17 cellular contexts compared by ENCODE assay signal in genomic region chr1:247442164-247442563, GRCh38. TPM values are rescaled to one million over a fixed set of nuclear protein-coding genes. Genes with fewer than 3 reads are reported as not detected.
DNase-seq lines count a peak whose midpoint lies in the region; FAIRE-seq and TF ChIP-seq lines count a peak whose summit lies in the region.
"Had no signal": no experiment of that assay in that cellular context is flagged by ENCODE, and none has a peak within 500 bp of the region (broad histone marks: within the 10 kb centered on the region; RNA-seq: fewer than 3 reads in every experiment).

No MANE protein-coding gene starts in this region.

- H3K9me3 ChIP-seq in iPS-20b (ENCODE audit: insufficient read depth, low read depth, low read length) (no peaks in the 10 kb centered on the region), neutrophil (no peaks in the 10 kb centered on the region), prostate gland (no peaks in the 10 kb centered on the region)
- H3K9me3 ChIP-seq: Caco-2 had no signal

- intact Hi-C loops in prostate gland (cut with DNase I) = no loop called here

- H3K4me3 ChIP-seq in iPS-20b (ENCODE audit: low read length) = 0 out of 2 replicates have a peak overlapping the region, but pooled peaks have one; percentile 23
- no peak overlapping the region for H3K4me3 ChIP-seq in neutrophil (ENCODE audit: low read depth in 1 of 2, low read length in 1 of 2)
- no peak overlapping the region for H3K4me3 ChIP-seq in prostate gland
- H3K4me3 ChIP-seq: BLaER1 treated with 17β-estradiol and CSF1 and Interleukin-3, amounts not matched to agents 10 nM and 100 nM had no signal

- no peaks in the 10 kb centered on the region for H3K36me3 ChIP-seq in iPS-20b (ENCODE audit: insufficient read depth, low read depth, low read length)
- peaks cover 16% of the 10 kb centered on the region for H3K36me3 ChIP-seq in neutrophil
- H3K36me3 ChIP-seq in prostate gland = no peaks in the 10 kb centered on the region

- no peaks in the 10 kb centered on the region; the same call in 1 of the 2 replicates for H3K4me1 ChIP-seq in iPS-20b (ENCODE audit: insufficient read depth, low read length)
- H3K4me1 ChIP-seq in neutrophil (ENCODE audit: control insufficient read depth in 1 of 2, insufficient read depth in 1 of 2, low read depth in 1 of 2, low read length in 1 of 2) = peaks cover 67 to 70% of the 10 kb centered on the region in 2 experiments
- H3K4me1 ChIP-seq in prostate gland (replicated peaks) = no peaks in the 10 kb centered on the region
- H3K4me1 ChIP-seq: Caco-2 had no signal

- DNase-seq in G401 (ENCODE audit: low spot score) (peak; percentile 83), cerebellar cortex (ENCODE audit: low spot score) (peak; percentile 77), mesenteric fat pad (ENCODE audit: low spot score) (no peak), urothelium cell line (ENCODE audit: low spot score) (no peak), NCI-H526 treated with DMSO at 0.1 percent for 48 hours (lab: John Stamatoyannopoulos, UW) (no peak), prostate gland (ENCODE audit: low spot score) (no peak)
- DNase-seq: Caco-2; CD4-positive, CD25-positive, alpha-beta regulatory T cell; GDM1; H9 had no signal

- H3K27ac ChIP-seq in iPS-20b (ENCODE audit: low read length) = no peak overlapping the region
- H3K27ac ChIP-seq in neutrophil = peak overlapping the region; percentile 82
- H3K27ac ChIP-seq in prostate gland = no peak overlapping the region

- no peak for TF ChIP-seq CTCF in neutrophil (IDR thresholded peaks at IDR 0.05)
- no peak for TF ChIP-seq CTCF in prostate gland (IDR thresholded peaks at IDR 0.05)

- no peak for FAIRE-seq in urothelium cell line (lab: Jason Lieb, UNC)
- FAIRE-seq: D721Med, H1 had no signal

- H3K9ac ChIP-seq in iPS-20b (ENCODE audit: low read depth, low read length) = no peak overlapping the region

- TF ChIP-seq POLR2A in prostate gland (IDR thresholded peaks at IDR 0.05) = no peak

- H3K27me3 ChIP-seq in iPS-20b (ENCODE audit: insufficient read depth, low read length) (no peaks in the 10 kb centered on the region), neutrophil (no peaks in the 10 kb centered on the region), prostate gland (replicated peaks; ENCODE audit: insufficient read depth) (no peaks in the 10 kb centered on the region)
- H3K27me3 ChIP-seq: BLaER1 treated with 17β-estradiol and CSF1 and Interleukin-3, amounts not matched to agents 10 nM and 100 nM had no signal

- in situ Hi-C loops in G401 (cut with HindIII; ENCODE audit: low sequenced_read_pairs) = no loop called here

- 68% methylated on average over 4 of the region's 4 CpGs for WGBS in prostate gland

RNA-seq across cellular contexts. Expression of gene OR2B11, which starts 15.7 kb away (rescaled TPM):
- not detected in 2 replicates for total RNA-seq in G401 (2014; rRNA removed; shearing (Covaris generic))
- not detected for total RNA-seq in mesenteric fat pad
- not detected for total RNA-seq in prostate gland
- total RNA-seq: A172; B cell; Caco-2; CD4-positive, CD25-positive, alpha-beta regulatory T cell; H1; H9 had no signal

RNA-seq across cellular contexts. Expression of gene NLRP3, which starts 26.2 kb away (rescaled TPM):
- not detected in 2 replicates for total RNA-seq in G401 (2014; rRNA removed; shearing (Covaris generic))
- total RNA-seq in mesenteric fat pad = 11.5 TPM
- 1 to 10 TPM; 1.1 to 1.4 TPM for total RNA-seq in prostate gland
- total RNA-seq: Caco-2, H9 had no signal

Comparison
In these comparisons a context has a peak if more than half of its experiments do, and no peak if none do; other contexts are left out.
1. DNase-seq: peak in G401 (single experiment) and cerebellar cortex (single experiment); none in mesenteric fat pad (single experiment), urothelium cell line (single experiment), NCI-H526 treated with DMSO at 0.1 percent for 48 hours (single experiment) and prostate gland (single experiment).